8 cellular contexts compared by ENCODE assay signal in the genomic region with DNA sequence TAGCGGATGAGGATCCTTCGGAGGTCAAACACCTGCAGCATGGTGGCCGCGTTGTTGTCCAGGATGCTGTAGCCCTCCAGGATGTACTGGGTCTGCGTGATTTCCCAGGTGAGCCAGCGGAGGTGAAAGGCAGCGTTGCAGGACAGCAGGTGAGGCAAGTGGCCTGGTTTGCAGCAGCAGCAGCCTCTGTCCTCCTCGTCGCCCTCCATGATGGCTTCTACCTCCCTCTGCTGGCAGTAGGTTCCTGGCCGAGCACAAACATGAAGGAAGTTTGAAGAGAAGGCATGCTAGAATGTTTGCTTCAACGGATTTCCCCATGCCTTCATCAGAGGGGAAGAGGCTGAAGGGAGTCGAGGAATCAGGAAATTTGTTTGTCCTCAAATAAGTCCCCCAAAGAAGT.
DNase-seq lines count a peak whose midpoint lies in the region; ATAC-seq and TF ChIP-seq lines count a peak whose summit lies in the region.

No MANE protein-coding gene starts in this region.

- TF ChIP-seq CTCF in DOHH2 (IDR thresholded peaks at IDR 0.05; ENCODE audit: low read depth, low read length, poor library complexity, severe bottlenecking): peak; percentile 9
- peak in 5 of 6 experiments; percentile 14 to 55 (median 44) for TF ChIP-seq CTCF in upper lobe of left lung (IDR thresholded peaks at IDR 0.05)

- intact Hi-C loops in left ventricle myocardium superior (cut with micrococcal nuclease): loop anchor here (5.0 kb wide), 1 partner anchor 388 kb away; no protein-coding TSS in a partner anchor

- H3K9me3 ChIP-seq in DOHH2 (ENCODE audit: control insufficient read depth, insufficient read depth, low read length): no peaks in the 10 kb centered on the region
- no peaks in the 10 kb centered on the region for H3K9me3 ChIP-seq in upper lobe of left lung

- peak; percentile 51 for DNase-seq in Jurkat, Clone E6-1 (ENCODE audit: low read depth, low spot score)
- DNase-seq in UCSD-AML1 (lab: John Stamatoyannopoulos, UW; ENCODE audit: unreplicated experiment): peak; percentile 56
- DNase-seq in left ventricle myocardium superior: peak; percentile 52
- DNase-seq in upper lobe of left lung: peak in 1 of 2 donors; percentile 40
- no peak for DNase-seq in GM19240 (ENCODE audit: insufficient read length, low spot score)

- H4K20me1 ChIP-seq in DOHH2 (ENCODE audit: control insufficient read depth, insufficient read depth, low read depth, low read length): no peaks in the 10 kb centered on the region

- H3F3A ChIP-seq in DOHH2 (ENCODE audit: control insufficient read depth, insufficient read depth): no peaks in the 10 kb centered on the region

- H3K36me3 ChIP-seq in DOHH2 (ENCODE audit: control insufficient read depth, low read length) (no peaks in the 10 kb centered on the region), upper lobe of left lung (no peaks in the 10 kb centered on the region)

- no peaks in the 10 kb centered on the region for H3K4me1 ChIP-seq in DOHH2 (ENCODE audit: control insufficient read depth, low read length)
- H3K4me1 ChIP-seq in upper lobe of left lung: peaks cover 0 to 8% (median 0%) of the 10 kb centered on the region in 4 donors

- no peaks in the 10 kb centered on the region for H3K79me2 ChIP-seq in DOHH2 (ENCODE audit: control insufficient read depth, low read length)

- no peaks in the 10 kb centered on the region for H3K27me3 ChIP-seq in DOHH2 (ENCODE audit: control insufficient read depth, low read length)
- H3K27me3 ChIP-seq in upper lobe of left lung: no peaks in the 10 kb centered on the region

- no peak overlapping the region for H3K4me3 ChIP-seq in DOHH2 (ENCODE audit: low read length)
- no peak overlapping the region for H3K4me3 ChIP-seq in Jurkat, Clone E6-1 (ENCODE audit: low read length)
- no peak overlapping the region for H3K4me3 ChIP-seq in upper lobe of left lung

- 57 to 58% methylated on average over 10 to 12 of the region's 12 CpGs for WGBS in upper lobe of left lung, 2 donors

- no peak for TF ChIP-seq POLR2A in upper lobe of left lung (IDR thresholded peaks at IDR 0.05)

- ATAC-seq in left ventricle myocardium superior (peak; percentile 66), upper lobe of left lung (ENCODE audit: low FRiP score in 2 of 2) (no peak), HG03571 (IDR thresholded peaks at IDR 0.05; ENCODE audit: unreplicated experiment) (no peak), GM21526 (IDR thresholded peaks at IDR 0.05; ENCODE audit: low FRiP score, unreplicated experiment) (no peak)

- H3K4me2 ChIP-seq in DOHH2 (ENCODE audit: low read length): no peak overlapping the region

- H3K9me2 ChIP-seq in DOHH2 (replicated peaks; ENCODE audit: control insufficient read depth, low read length): no peaks in the 10 kb centered on the region

- H3K27ac ChIP-seq in DOHH2 (ENCODE audit: low read depth, low read length) (no peak overlapping the region), upper lobe of left lung (no peak overlapping the region)

- TF ChIP-seq EP300 in upper lobe of left lung (IDR thresholded peaks at IDR 0.05): no peak
